Comparison of ENCODE assay signal across 8 cellular contexts in the genomic region with DNA sequence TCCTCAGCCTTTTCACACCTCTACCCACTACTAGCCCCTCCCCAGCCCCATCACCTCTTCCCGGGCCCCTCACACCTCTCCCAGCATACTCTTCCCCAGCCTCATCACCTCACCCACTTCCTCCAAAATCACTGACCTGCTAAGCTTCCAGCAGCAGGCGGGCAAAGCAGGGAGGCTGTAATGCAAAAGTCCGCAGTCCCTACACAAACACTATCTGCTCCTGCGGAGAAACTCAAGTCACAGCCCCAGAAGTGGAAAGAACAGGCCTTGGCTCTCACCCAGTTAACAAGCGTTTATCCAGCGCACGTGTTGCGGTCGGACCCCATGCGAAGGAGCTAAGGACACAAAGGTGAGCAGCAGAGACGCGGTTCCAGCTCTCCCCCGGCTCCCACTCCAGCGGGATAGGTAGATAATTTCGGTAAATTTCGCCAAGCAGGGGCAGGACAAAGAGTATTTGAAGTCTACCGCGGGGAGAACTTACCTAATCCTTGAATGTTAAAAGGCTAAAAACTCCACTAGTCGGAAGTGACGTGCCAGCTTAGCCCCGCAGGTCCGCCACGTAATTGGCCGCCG. TPM values are rescaled to one million over a fixed set of nuclear protein-coding genes. Genes with fewer than 3 reads are reported as not detected.
DNase-seq lines count a peak whose midpoint lies in the region; ATAC-seq and TF ChIP-seq lines count a peak whose summit lies in the region.

No MANE protein-coding gene starts in this region.

- H3K27ac Mint-ChIP-seq in activated CD4-positive, alpha-beta T cell treated with anti-CD3 and anti-CD28 coated beads for 36 hours: peak overlapping the region; percentile 97
- peak overlapping the region; percentile 96 for H3K27ac Mint-ChIP-seq in activated CD8-positive, alpha-beta memory T cell treated with anti-CD3 and anti-CD28 coated beads, Interleukin-2, amount 10 ng/mL, durations not matched to agents 7 days and 5 days

- H3K4me3 ChIP-seq in fibroblast of lung (replicated peaks in 1 of 4; ENCODE audit: control extremely low read depth in 1 of 4, insufficient read depth in 1 of 4, low read depth in 3 of 4, low read length in 4 of 4) (peak overlapping the region; percentile 94 to 99 (median 98)), thymus (ENCODE audit: low read length) (peak overlapping the region; percentile 98)

- no peaks in the 10 kb centered on the region for H3K27me3 ChIP-seq in fibroblast of lung (ENCODE audit: control insufficient read depth, insufficient read depth, low read length)
- H3K27me3 ChIP-seq in thymus (ENCODE audit: control insufficient read depth, insufficient read depth): no peaks in the 10 kb centered on the region

- peak overlapping the region; percentile 86 for H3K4me3 Mint-ChIP-seq in activated CD4-positive, alpha-beta T cell treated with anti-CD3 and anti-CD28 coated beads for 36 hours
- peak overlapping the region; percentile 97 for H3K4me3 Mint-ChIP-seq in activated CD8-positive, alpha-beta memory T cell treated with anti-CD3 and anti-CD28 coated beads, Interleukin-2, amount 10 ng/mL, durations not matched to agents 7 days and 5 days

- H4K20me1 ChIP-seq in fibroblast of lung (ENCODE audit: control insufficient read depth, extremely low read depth, insufficient read depth, low read length): peaks cover 1% of the 10 kb centered on the region

- peaks cover 6% of the 10 kb centered on the region for H3K36me3 ChIP-seq in fibroblast of lung (ENCODE audit: control insufficient read depth, insufficient read depth, low read length)
- H3K36me3 ChIP-seq in thymus (ENCODE audit: control insufficient read depth, insufficient read depth): peaks cover 11% of the 10 kb centered on the region

- H3K27me3 Mint-ChIP-seq in activated CD4-positive, alpha-beta T cell treated with anti-CD3 and anti-CD28 coated beads for 36 hours: no peaks in the 10 kb centered on the region
- no peaks in the 10 kb centered on the region for H3K27me3 Mint-ChIP-seq in activated CD8-positive, alpha-beta memory T cell treated with anti-CD3 and anti-CD28 coated beads, Interleukin-2, amount 10 ng/mL, durations not matched to agents 7 days and 5 days

- H3K9me3 Mint-ChIP-seq in activated CD4-positive, alpha-beta T cell treated with anti-CD3 and anti-CD28 coated beads for 36 hours (ENCODE audit: low read depth): no peaks in the 10 kb centered on the region
- no peaks in the 10 kb centered on the region for H3K9me3 Mint-ChIP-seq in activated CD8-positive, alpha-beta memory T cell treated with anti-CD3 and anti-CD28 coated beads, Interleukin-2, amount 10 ng/mL, durations not matched to agents 7 days and 5 days (ENCODE audit: low read depth)

- peak overlapping the region; percentile 79 for H2AFZ ChIP-seq in fibroblast of lung (ENCODE audit: low read length)

- H3K9me3 ChIP-seq in fibroblast of lung (ENCODE audit: control insufficient read depth, insufficient read depth, low read depth, low read length) (no peaks in the 10 kb centered on the region), thymus (ENCODE audit: control insufficient read depth) (no peaks in the 10 kb centered on the region)

- DNase-seq in activated CD4-positive, alpha-beta T cell treated with anti-CD3 and anti-CD28 coated beads for 36 hours: peak; percentile 84
- no peak for DNase-seq in activated CD4-positive, alpha-beta T cell treated with anti-CD3 and anti-CD28 coated beads for 1 hour
- DNase-seq in NCI-H526 (lab: John Stamatoyannopoulos, UW) (peak; percentile 53 to 75), fibroblast of lung (ENCODE audit: low read depth in 2 of 2) (peak in 1 of 2 donors; percentile 86), nucleus accumbens (lab: John Stamatoyannopoulos, UW) (peak in 30 of 56 donors; percentile 8 to 87 (median 50))
- DNase-seq in activated CD8-positive, alpha-beta memory T cell treated with anti-CD3 and anti-CD28 coated beads, Interleukin-2, amount 10 ng/mL, durations not matched to agents 7 days and 5 days: peak; percentile 87

- under 1% methylated on average over 25 of the region's 25 CpGs for WGBS in thymus

- CTCF ChIA-PET in activated CD4-positive, alpha-beta T cell treated with anti-CD3 and anti-CD28 coated beads for 36 hours (lab: Charles Lee): interaction anchor here (0.6 to 1.9 kb wide), 10 partner anchors 15 to 1505 kb away, joined by 3 to 8 read pairs (median 3); no protein-coding TSS in a partner anchor
- CTCF ChIA-PET in activated CD8-positive, alpha-beta memory T cell treated with anti-CD3 and anti-CD28 coated beads, Interleukin-2, amount 10 ng/mL, durations not matched to agents 7 days and 5 days (lab: Charles Lee): interaction anchor here (0.6 to 2.2 kb wide), 12 partner anchors 9 to 672 kb away, joined by 3 to 8 read pairs (median 4); a partner anchor contains a TSS

- POLR2A ChIA-PET in activated CD4-positive, alpha-beta T cell treated with anti-CD3 and anti-CD28 coated beads for 36 hours (lab: Charles Lee): interaction anchor here (0.6 to 1.5 kb wide), 9 partner anchors 9 to 1927 kb away, joined by 3 to 6 read pairs (median 3); a partner anchor contains a TSS

- peak; percentile 49 for ATAC-seq in activated CD4-positive, alpha-beta T cell treated with anti-CD3 and anti-CD28 coated beads for 36 hours
- peak; percentile 46 for ATAC-seq in HG03135 (IDR thresholded peaks at IDR 0.05; ENCODE audit: unreplicated experiment)
- ATAC-seq in activated CD8-positive, alpha-beta memory T cell treated with anti-CD3 and anti-CD28 coated beads, Interleukin-2, amount 10 ng/mL, durations not matched to agents 7 days and 5 days: peak; percentile 40

- intact Hi-C loops in activated CD4-positive, alpha-beta T cell treated with anti-CD3 and anti-CD28 coated beads for 36 hours (cut with DNase I, micrococcal nuclease): loop anchor here (1.0 to 10.0 kb wide), 17 partner anchors 19 to 1479 kb away; a partner anchor contains a TSS

- peak overlapping the region; percentile 99 for H3K9ac ChIP-seq in fibroblast of lung (ENCODE audit: insufficient read depth, low read length)

- peaks cover 48% of the 10 kb centered on the region for H3K79me2 ChIP-seq in fibroblast of lung (ENCODE audit: control insufficient read depth, insufficient read depth, low read length)

- H3K27ac ChIP-seq in fibroblast of lung (ENCODE audit: insufficient read depth, low read length): peak overlapping the region; percentile 99
- H3K27ac ChIP-seq in thymus (ENCODE audit: low read depth): peak overlapping the region; percentile 97

- TF ChIP-seq CTCF in fibroblast of lung (conservative IDR thresholded peaks at IDR 0.05 in 1 of 2, IDR thresholded peaks at IDR 0.05 in 1 of 2; ENCODE audit: low read depth in 1 of 2, low read length in 2 of 2): no peak

- peaks cover 48% of the 10 kb centered on the region for H3K36me3 Mint-ChIP-seq in activated CD4-positive, alpha-beta T cell treated with anti-CD3 and anti-CD28 coated beads for 36 hours (ENCODE audit: low read depth)
- peaks cover 26% of the 10 kb centered on the region for H3K36me3 Mint-ChIP-seq in activated CD8-positive, alpha-beta memory T cell treated with anti-CD3 and anti-CD28 coated beads, Interleukin-2, amount 10 ng/mL, durations not matched to agents 7 days and 5 days

- peaks cover 60% of the 10 kb centered on the region for H3K4me1 Mint-ChIP-seq in activated CD4-positive, alpha-beta T cell treated with anti-CD3 and anti-CD28 coated beads for 36 hours
- peaks cover 57% of the 10 kb centered on the region for H3K4me1 Mint-ChIP-seq in activated CD8-positive, alpha-beta memory T cell treated with anti-CD3 and anti-CD28 coated beads, Interleukin-2, amount 10 ng/mL, durations not matched to agents 7 days and 5 days

- H3K4me2 ChIP-seq in fibroblast of lung (ENCODE audit: extremely low read depth, insufficient read depth, low read length): peak overlapping the region; percentile 96

- H3K4me1 ChIP-seq in fibroblast of lung (ENCODE audit: control insufficient read depth, extremely low read depth, insufficient read depth, low read length): peaks cover 2% of the 10 kb centered on the region
- H3K4me1 ChIP-seq in thymus (ENCODE audit: control insufficient read depth, insufficient read depth, low read length): peaks cover 9% of the 10 kb centered on the region

RNA-seq across cellular contexts. Expression of a gene that starts 0.8 kb away (rescaled TPM):
- 10 to 100 TPM; 16.5 to 17.5 TPM for total RNA-seq in activated CD4-positive, alpha-beta T cell treated with anti-CD3 and anti-CD28 coated beads for 36 hours
- total RNA-seq in activated CD8-positive, alpha-beta memory T cell treated with anti-CD3 and anti-CD28 coated beads, Interleukin-2, amount 10 ng/mL, durations not matched to agents 7 days and 5 days: 10 to 100 TPM; 13.6 to 16.4 TPM
- 10.3 and 11.9 TPM in 2 replicates for total RNA-seq in fibroblast of lung
- polyA plus RNA-seq in fibroblast of lung (6.7 and 7.8 TPM in 2 replicates), thymus (12.7 TPM)
- polyA plus RNA-seq in fibroblast of lung (2012): 6.9 and 7.0 TPM in 2 replicates
- 6.2 and 16.1 TPM in 2 replicates for polyA minus RNA-seq in fibroblast of lung (ENCODE audit: low replicate concordance)

RNA-seq across cellular contexts. Expression of a gene that starts 19.0 kb away (rescaled TPM):
- 10 to 100 TPM; 32.6 to 38.1 TPM for total RNA-seq in activated CD4-positive, alpha-beta T cell treated with anti-CD3 and anti-CD28 coated beads for 36 hours
- total RNA-seq in activated CD8-positive, alpha-beta memory T cell treated with anti-CD3 and anti-CD28 coated beads, Interleukin-2, amount 10 ng/mL, durations not matched to agents 7 days and 5 days: 10 to 100 TPM; 37.7 to 44.0 TPM
- total RNA-seq in fibroblast of lung: 30.2 and 34.7 TPM in 2 replicates
- polyA plus RNA-seq in fibroblast of lung (16.7 and 20.5 TPM in 2 replicates), thymus (76.2 TPM)
- polyA plus RNA-seq in fibroblast of lung (2012): 39.8 and 49.5 TPM in 2 replicates
- polyA minus RNA-seq in fibroblast of lung (ENCODE audit: low replicate concordance): 6.2 and 19.2 TPM in 2 replicates
